ENCODE assay signal across 25 cellular contexts in genomic region chr2:42978887-42979415, GRCh38.
DNase-seq lines count a peak whose midpoint lies in the region; TF ChIP-seq lines count a peak whose summit lies in the region.
"Had no signal": no experiment of that assay in that cellular context is flagged by ENCODE, and none has a peak within 500 bp of the region (broad histone marks: within the 10 kb centered on the region; RNA-seq: fewer than 3 reads in every experiment).

No MANE protein-coding gene starts in this region.

- H3K4me1 ChIP-seq in mucosa of rectum (ENCODE audit: control insufficient read depth in 2 of 2, insufficient read depth in 2 of 2, low read length in 2 of 2), result peaks cover 30 to 48% of the 10 kb centered on the region in 2 donors
- H3K4me1 ChIP-seq in spleen, result peaks cover 4 to 38% (median 25%) of the 10 kb centered on the region in 6 donors

- WGBS in spleen, 5 donors, result 85 to 93% (median 88%) methylated on average over 7 of the region's 7 CpGs

- intact Hi-C loops in spleen (cut with DNase I; ENCODE audit: low total_unique reads), result loop anchor here (10.0 kb wide), 1 partner anchor 246 kb away; the partner anchor contains the start of gene ZFP36L2

- H3K36me3 Mint-ChIP-seq in chondrocyte (ENCODE audit: low read depth), result no peaks in the 10 kb centered on the region
- H3K36me3 Mint-ChIP-seq: naive B cell had no signal

- no peaks in the 10 kb centered on the region for H3K27me3 Mint-ChIP-seq in chondrocyte (ENCODE audit: low read depth)

- H3K4me1 Mint-ChIP-seq in chondrocyte (ENCODE audit: low read depth), result peaks cover 30% of the 10 kb centered on the region

- TF ChIP-seq POLR2A in spleen (IDR thresholded peaks at IDR 0.05), result no peak

- H3K9me3 Mint-ChIP-seq in chondrocyte (ENCODE audit: low read depth), result no peaks in the 10 kb centered on the region
- H3K9me3 Mint-ChIP-seq: activated T-cell treated with anti-CD3 and anti-CD28 coated beads, Interleukin-2, amount 50 U/mL, for 4 hours; central memory CD8-positive, alpha-beta T cell; naive B cell had no signal

- H3K9ac ChIP-seq in mucosa of rectum (ENCODE audit: low read depth in 1 of 2, low read length in 2 of 2), result peak overlapping the region; percentile 5 to 26

- H3K27ac ChIP-seq in mucosa of rectum (ENCODE audit: low read depth in 2 of 2, low read length in 2 of 2) (peak overlapping the region; percentile 60 to 80), spleen (no peak overlapping the region)
- H3K27ac ChIP-seq: 22Rv1, SK-N-MC, upper lobe of right lung had no signal

- H3K27me3 ChIP-seq in mucosa of rectum (ENCODE audit: control insufficient read depth in 2 of 2, insufficient read depth in 2 of 2, low read length in 2 of 2) (no peaks in the 10 kb centered on the region), spleen (replicated peaks in 1 of 7) (peaks cover 0 to 6% (median 0%) of the 10 kb centered on the region in 7 donors)
- H3K27me3 ChIP-seq: dorsolateral prefrontal cortex, upper lobe of right lung had no signal

- no peaks in the 10 kb centered on the region for H3K9me3 ChIP-seq in mucosa of rectum (ENCODE audit: control insufficient read depth in 2 of 2, low read length in 2 of 2)
- no peaks in the 10 kb centered on the region for H3K9me3 ChIP-seq in spleen
- H3K9me3 ChIP-seq: upper lobe of right lung had no signal

- no peak overlapping the region for H3K4me3 Mint-ChIP-seq in chondrocyte (ENCODE audit: unreplicated experiment)
- H3K4me3 Mint-ChIP-seq: activated T-cell treated with anti-CD3 and anti-CD28 coated beads, Interleukin-2, amount 50 U/mL, for 4 hours; central memory CD8-positive, alpha-beta T cell; naive B cell; T-helper 17 cell had no signal

- no peak overlapping the region for H3K4me3 ChIP-seq in mucosa of rectum (ENCODE audit: low read length in 2 of 2)
- no peak overlapping the region for H3K4me3 ChIP-seq in spleen
- H3K4me3 ChIP-seq: dorsolateral prefrontal cortex, GM12878, SK-N-MC, upper lobe of right lung had no signal

- no peak for TF ChIP-seq CTCF in chondrocyte (IDR thresholded peaks at IDR 0.05)
- no peak for TF ChIP-seq CTCF in spleen (IDR thresholded peaks at IDR 0.05 in 8 of 11, conservative IDR thresholded peaks at IDR 0.05 in 3 of 11)

- no peak overlapping the region for H3K27ac Mint-ChIP-seq in chondrocyte (ENCODE audit: unreplicated experiment)
- H3K27ac Mint-ChIP-seq: T-helper 17 cell had no signal

- DNase-seq in activated CD4-positive, CD25-positive, alpha-beta regulatory T cell treated with anti-CD3 and anti-CD28 coated beads, Interleukin-2, amount 50 U/mL, for 72 hours, result peak; percentile 8
- DNase-seq in activated CD4-positive, CD25-positive, alpha-beta regulatory T cell (lab: John Stamatoyannopoulos, UW), result no peak
- DNase-seq in chondrocyte (ENCODE audit: low spot score) (peak; percentile 37), spleen (peak; percentile 31), OCI-M2 (lab: John Stamatoyannopoulos, UW; ENCODE audit: unreplicated experiment) (no peak), NCI-H2081 treated with DMSO at 0.1 percent for 48 hours (lab: John Stamatoyannopoulos, UW) (no peak)
- no peak for DNase-seq in stimulated activated naive CD4-positive, alpha-beta T cell treated with Interleukin-2 at 50 U/mL for 16 hours (lab: John Stamatoyannopoulos, UW)
- DNase-seq: activated CD4-positive, alpha-beta T cell treated with anti-CD3 and anti-CD28 coated beads for 48 hours; activated naive CD4-positive, alpha-beta T cell treated with anti-CD3 and anti-CD28 coated beads, Interleukin-2, amount 50 U/mL, for 16 hours; activated T-cell treated with anti-CD3 and anti-CD28 coated beads, Interleukin-2, amount 50 U/mL, for 4 hours; DMS79 treated with DMSO at 0.1 percent for 48 hours; glutamatergic neuron; mammary epithelial cell; naive B cell; NCI-H1694; NCI-H2171 treated with DMSO at 0.1 percent for 48 hours; NCI-H526 treated with DMSO at 0.1 percent for 48 hours; T-helper 17 cell had no signal

- H3K36me3 ChIP-seq in mucosa of rectum (ENCODE audit: control insufficient read depth in 2 of 2, insufficient read depth in 2 of 2, low read length in 2 of 2) (no peaks in the 10 kb centered on the region), spleen (no peaks in the 10 kb centered on the region)
- H3K36me3 ChIP-seq: upper lobe of right lung had no signal

Comparison
In these comparisons a context has a peak if more than half of its experiments do, and no peak if none do; other contexts are left out.
1. DNase-seq: peak in activated CD4-positive, CD25-positive, alpha-beta regulatory T cell treated with anti-CD3 and anti-CD28 coated beads, Interleukin-2, amount 50 U/mL, for 72 hours (single experiment), chondrocyte (single experiment) and spleen (single experiment); none in activated CD4-positive, CD25-positive, alpha-beta regulatory T cell (0 of 4), OCI-M2 (single experiment), NCI-H2081 treated with DMSO at 0.1 percent for 48 hours (single experiment) and stimulated activated naive CD4-positive, alpha-beta T cell treated with Interleukin-2 at 50 U/mL for 16 hours (single experiment).
2. H3K27ac ChIP-seq: peak in mucosa of rectum (2 of 2); none in spleen (0 of 8).